ENCODE assay signal across 8 cellular contexts in genomic region chrX:109732319-109732779, GRCh38. TPM values are rescaled to one million over a fixed set of nuclear protein-coding genes. Genes with fewer than 3 reads are reported as not detected.
DNase-seq lines count a peak whose midpoint lies in the region; ATAC-seq, FAIRE-seq and TF ChIP-seq lines count a peak whose summit lies in the region.

No MANE protein-coding gene starts in this region.

- DNase-seq in AG08395 (ENCODE audit: low spot score) (peak; percentile 38), SIG-M5 (lab: John Stamatoyannopoulos, UW) (peak; percentile 37), brain microvascular endothelial cell (no peak), kidney (no peak), occipital lobe (lab: John Stamatoyannopoulos, UW) (no peak)
- DNase-seq in stimulated activated CD8-positive, alpha-beta memory T cell treated with anti-CD3 and anti-CD28 coated beads, Interleukin-4, amount 100 ng/mL, for 48 hours: peak; percentile 34

- H3K27me3 ChIP-seq in brain microvascular endothelial cell (replicated peaks): no peaks in the 10 kb centered on the region

- H3K36me3 ChIP-seq in brain microvascular endothelial cell (replicated peaks): no peaks in the 10 kb centered on the region
- H3K36me3 ChIP-seq in kidney (ENCODE audit: control insufficient read depth in 1 of 2, insufficient read depth in 2 of 2, low read length in 2 of 2): no peaks in the 10 kb centered on the region

- H3K27ac ChIP-seq in brain microvascular endothelial cell: peak overlapping the region; percentile 95
- H3K27ac ChIP-seq in kidney (ENCODE audit: low read depth in 2 of 2, low read length in 2 of 2): peak overlapping the region; percentile 82 to 91

- ATAC-seq in GM18868 (IDR thresholded peaks at IDR 0.05; ENCODE audit: unreplicated experiment) (peak; percentile 33), HG03108 (IDR thresholded peaks at IDR 0.05; ENCODE audit: unreplicated experiment) (peak; percentile 26)

- H3K9ac ChIP-seq in kidney (ENCODE audit: low read length in 2 of 2): peak overlapping the region; percentile 38 to 95

- peaks cover 0 to 2% of the 10 kb centered on the region in 2 donors for H3K4me1 ChIP-seq in kidney (ENCODE audit: control insufficient read depth in 1 of 2, insufficient read depth in 1 of 2, low read depth in 1 of 2, low read length in 2 of 2)

- peak overlapping the region; percentile 81 for H3K4me3 ChIP-seq in brain microvascular endothelial cell (ENCODE audit: low read depth, low read length)
- H3K4me3 ChIP-seq in kidney (ENCODE audit: low read length in 2 of 2): peak overlapping the region; percentile 77 to 95

- no peak for FAIRE-seq in kidney (lab: Jason Lieb, UNC)

- no peak for TF ChIP-seq CTCF in brain microvascular endothelial cell (IDR thresholded peaks at IDR 0.05; ENCODE audit: low read depth, low read length, missing control alignments)
- no peak for TF ChIP-seq CTCF in kidney (IDR thresholded peaks at IDR 0.05; ENCODE audit: borderline replicate concordance, extremely low read depth, insufficient read depth)

- no peaks in the 10 kb centered on the region for H3K9me3 ChIP-seq in kidney (ENCODE audit: control insufficient read depth in 1 of 2, low read length in 2 of 2)

- intact Hi-C loops in kidney (cut with DNase I): no loop called here

- in situ Hi-C loops in brain microvascular endothelial cell (cut with HindIII; ENCODE audit: low pct_ligation_motif_present, low sequenced_read_pairs): no loop called here

RNA-seq across cellular contexts. Expression of gene ACSL4, which starts 0.7 kb away (rescaled TPM):
- total RNA-seq in kidney (205 TPM), occipital lobe (196 TPM)
- polyA plus RNA-seq in kidney (ENCODE audit: insufficient read depth, low read depth, low replicate concordance): 34.0 TPM

Comparison
In these comparisons a context has a peak if more than half of its experiments do, and no peak if none do; other contexts are left out.
1. DNase-seq: peak in AG08395 (single experiment), SIG-M5 (single experiment) and stimulated activated CD8-positive, alpha-beta memory T cell treated with anti-CD3 and anti-CD28 coated beads, Interleukin-4, amount 100 ng/mL, for 48 hours (single experiment); none in brain microvascular endothelial cell (single experiment), kidney (single experiment) and occipital lobe (single experiment).